ENCODE assay signal across 8 cellular contexts in genomic region chr5:7927466-7928375, GRCh38. TPM values are rescaled to one million over a fixed set of nuclear protein-coding genes. Genes with fewer than 3 reads are reported as not detected.
A peak's percentile ranks its signal among the peaks of the same experiment; 100 is the strongest.
DNase-seq lines count a peak whose midpoint lies in the region; ATAC-seq and TF ChIP-seq lines count a peak whose summit lies in the region.

No MANE protein-coding gene starts in this region.

- no peak for TF ChIP-seq POLR2A in vagina (IDR thresholded peaks at IDR 0.05)

- TF ChIP-seq CTCF in CD8-positive, alpha-beta T cell (IDR thresholded peaks at IDR 0.05): peak; percentile 41
- peak; percentile 7 to 41 (median 28) for TF ChIP-seq CTCF in vagina (IDR thresholded peaks at IDR 0.05)

- H3K27me3 ChIP-seq in CD8-positive, alpha-beta T cell (ENCODE audit: insufficient read depth, low read length): no peaks in the 10 kb centered on the region
- no peaks in the 10 kb centered on the region for H3K27me3 ChIP-seq in naive thymus-derived CD4-positive, alpha-beta T cell (ENCODE audit: control insufficient read depth in 2 of 2, insufficient read depth in 2 of 2, low read length in 2 of 2)
- no peaks in the 10 kb centered on the region for H3K27me3 ChIP-seq in vagina

- intact Hi-C loops in CD8-positive, alpha-beta T cell (cut with DNase I, micrococcal nuclease): no loop called here
- intact Hi-C loops in activated CD4-positive, alpha-beta T cell treated with anti-CD3 and anti-CD28 coated beads for 36 hours (cut with DNase I, micrococcal nuclease): loop anchor here (2.0 to 5.0 kb wide), 4 partner anchors 1280 to 1615 kb away; no protein-coding TSS in a partner anchor
- intact Hi-C loops in naive thymus-derived CD4-positive, alpha-beta T cell (cut with micrococcal nuclease): loop anchor here (1.0 to 5.0 kb wide), 2 partner anchors 1280 to 1282 kb away; no protein-coding TSS in a partner anchor
- intact Hi-C loops in vagina (cut with DNase I): no loop called here

- H3K4me1 Mint-ChIP-seq in CD8-positive, alpha-beta T cell (ENCODE audit: low read depth): peaks cover 2% of the 10 kb centered on the region
- H3K4me1 Mint-ChIP-seq in activated CD4-positive, alpha-beta T cell treated with anti-CD3 and anti-CD28 coated beads for 36 hours: peaks cover 5% of the 10 kb centered on the region
- peaks cover 0 to 4% (median 0%) of the 10 kb centered on the region in 7 donors for H3K4me1 Mint-ChIP-seq in naive thymus-derived CD4-positive, alpha-beta T cell

- POLR2A ChIA-PET in CD8-positive, alpha-beta T cell (lab: Charles Lee): no interaction called here
- POLR2A ChIA-PET in activated CD4-positive, alpha-beta T cell treated with anti-CD3 and anti-CD28 coated beads for 36 hours (lab: Charles Lee): no interaction called here
- POLR2A ChIA-PET in naive thymus-derived CD4-positive, alpha-beta T cell (lab: Charles Lee): no interaction called here

- H3K27ac Mint-ChIP-seq in CD8-positive, alpha-beta T cell: no peak overlapping the region
- H3K27ac Mint-ChIP-seq in activated CD4-positive, alpha-beta T cell treated with anti-CD3 and anti-CD28 coated beads for 36 hours: no peak overlapping the region
- H3K27ac Mint-ChIP-seq in naive thymus-derived CD4-positive, alpha-beta T cell: no peak overlapping the region

- CTCF ChIA-PET in CD8-positive, alpha-beta T cell (lab: Charles Lee): interaction anchor here (0.7 to 3.7 kb wide), 6 partner anchors 10 to 19 kb away, joined by 3 to 18 read pairs (median 3); no protein-coding TSS in a partner anchor
- CTCF ChIA-PET in activated CD4-positive, alpha-beta T cell treated with anti-CD3 and anti-CD28 coated beads for 36 hours (lab: Charles Lee): interaction anchor here (0.7 to 1.9 kb wide), 11 partner anchors 8 to 1617 kb away, joined by 3 to 10 read pairs (median 5); no protein-coding TSS in a partner anchor
- CTCF ChIA-PET in naive thymus-derived CD4-positive, alpha-beta T cell (lab: Charles Lee): no interaction called here

- ATAC-seq in CD8-positive, alpha-beta T cell: no peak
- ATAC-seq in GM19035 (IDR thresholded peaks at IDR 0.05; ENCODE audit: unreplicated experiment) (peak; percentile 90), HG03196 (IDR thresholded peaks at IDR 0.05; ENCODE audit: unreplicated experiment) (peak; percentile 91), esophagus mucosa (peak; percentile 80)
- peak; percentile 78 for ATAC-seq in activated CD4-positive, alpha-beta T cell treated with anti-CD3 and anti-CD28 coated beads for 36 hours
- ATAC-seq in naive thymus-derived CD4-positive, alpha-beta T cell: peak; percentile 58

- peak in 1 of 7 experiments; percentile 6 for DNase-seq in CD8-positive, alpha-beta T cell
- DNase-seq in NCI-H2196 (lab: John Stamatoyannopoulos, UW; ENCODE audit: unreplicated experiment): peak; percentile 66
- peak; percentile 68 for DNase-seq in activated CD4-positive, alpha-beta T cell treated with anti-CD3 and anti-CD28 coated beads for 36 hours
- peak in 6 of 9 donors; percentile 2 to 36 (median 14) for DNase-seq in naive thymus-derived CD4-positive, alpha-beta T cell
- DNase-seq in vagina (ENCODE audit: extremely low spot score in 2 of 2): no peak

- no peaks in the 10 kb centered on the region for H3K9me3 Mint-ChIP-seq in CD8-positive, alpha-beta T cell
- H3K9me3 Mint-ChIP-seq in activated CD4-positive, alpha-beta T cell treated with anti-CD3 and anti-CD28 coated beads for 36 hours (ENCODE audit: low read depth): no peaks in the 10 kb centered on the region
- peaks cover 0 to 1% (median 0%) of the 10 kb centered on the region in 11 donors for H3K9me3 Mint-ChIP-seq in naive thymus-derived CD4-positive, alpha-beta T cell

- H3K36me3 Mint-ChIP-seq in CD8-positive, alpha-beta T cell: no peaks in the 10 kb centered on the region
- H3K36me3 Mint-ChIP-seq in activated CD4-positive, alpha-beta T cell treated with anti-CD3 and anti-CD28 coated beads for 36 hours (ENCODE audit: low read depth): no peaks in the 10 kb centered on the region
- no peaks in the 10 kb centered on the region for H3K36me3 Mint-ChIP-seq in naive thymus-derived CD4-positive, alpha-beta T cell

- H3K4me3 Mint-ChIP-seq in CD8-positive, alpha-beta T cell: no peak overlapping the region
- no peak overlapping the region for H3K4me3 Mint-ChIP-seq in activated CD4-positive, alpha-beta T cell treated with anti-CD3 and anti-CD28 coated beads for 36 hours
- H3K4me3 Mint-ChIP-seq in naive thymus-derived CD4-positive, alpha-beta T cell: no peak overlapping the region

- H3K27ac ChIP-seq in CD8-positive, alpha-beta T cell (ENCODE audit: low read depth, low read length): no peak overlapping the region
- H3K27ac ChIP-seq in naive thymus-derived CD4-positive, alpha-beta T cell (ENCODE audit: low read depth, low read length): no peak overlapping the region
- no peak overlapping the region for H3K27ac ChIP-seq in vagina

- H3K9me3 ChIP-seq in CD8-positive, alpha-beta T cell (ENCODE audit: low read length): no peaks in the 10 kb centered on the region
- H3K9me3 ChIP-seq in naive thymus-derived CD4-positive, alpha-beta T cell (ENCODE audit: control insufficient read depth in 2 of 3, low read length in 3 of 3): no peaks in the 10 kb centered on the region
- no peaks in the 10 kb centered on the region for H3K9me3 ChIP-seq in vagina

- no peaks in the 10 kb centered on the region for H3K36me3 ChIP-seq in CD8-positive, alpha-beta T cell (ENCODE audit: insufficient read depth, low read length)
- H3K36me3 ChIP-seq in naive thymus-derived CD4-positive, alpha-beta T cell (ENCODE audit: control insufficient read depth in 2 of 3, insufficient read depth in 3 of 3, low read length in 3 of 3): no peaks in the 10 kb centered on the region
- no peaks in the 10 kb centered on the region for H3K36me3 ChIP-seq in vagina

- peaks cover 8% of the 10 kb centered on the region for H3K27me3 Mint-ChIP-seq in CD8-positive, alpha-beta T cell (ENCODE audit: low read depth)
- H3K27me3 Mint-ChIP-seq in activated CD4-positive, alpha-beta T cell treated with anti-CD3 and anti-CD28 coated beads for 36 hours: peaks cover 17% of the 10 kb centered on the region
- H3K27me3 Mint-ChIP-seq in naive thymus-derived CD4-positive, alpha-beta T cell: peaks cover 2 to 21% (median 10%) of the 10 kb centered on the region in 5 donors

- no peak overlapping the region for H3K4me3 ChIP-seq in CD8-positive, alpha-beta T cell (ENCODE audit: low read depth, low read length)
- H3K4me3 ChIP-seq in naive thymus-derived CD4-positive, alpha-beta T cell (ENCODE audit: low read length): no peak overlapping the region
- H3K4me3 ChIP-seq in vagina: no peak overlapping the region

- H3K4me1 ChIP-seq in CD8-positive, alpha-beta T cell (ENCODE audit: insufficient read depth, low read length): no peaks in the 10 kb centered on the region
- no peaks in the 10 kb centered on the region for H3K4me1 ChIP-seq in naive thymus-derived CD4-positive, alpha-beta T cell (ENCODE audit: control insufficient read depth in 2 of 2, insufficient read depth in 2 of 2, low read length in 2 of 2)
- H3K4me1 ChIP-seq in vagina: no peaks in the 10 kb centered on the region

RNA-seq across cellular contexts. Expression of gene MTRR, which starts 58.8 kb away (rescaled TPM):
- total RNA-seq in CD8-positive, alpha-beta T cell: 10 to 100 TPM; 67.8 to 76.8 TPM
- total RNA-seq in activated CD4-positive, alpha-beta T cell treated with anti-CD3 and anti-CD28 coated beads for 36 hours: 10 to 100 TPM; 49.3 to 52.9 TPM
- total RNA-seq in esophagus mucosa: 24.6 TPM
- total RNA-seq in naive thymus-derived CD4-positive, alpha-beta T cell: 10 to 100 TPM; 65.7 to 83.2 (median 70.2) TPM
- 10 to 100 TPM; 35.5 to 36.0 TPM for polyA plus RNA-seq in naive thymus-derived CD4-positive, alpha-beta T cell
- total RNA-seq in vagina: 33.1 TPM

RNA-seq across cellular contexts. Expression of gene FASTKD3, which starts 58.9 kb away (rescaled TPM):
- total RNA-seq in CD8-positive, alpha-beta T cell: 1 to 10 TPM; 4.3 to 7.1 TPM
- 1 to 10 TPM; 9.2 to 9.6 TPM for total RNA-seq in activated CD4-positive, alpha-beta T cell treated with anti-CD3 and anti-CD28 coated beads for 36 hours
- total RNA-seq in esophagus mucosa: 5.5 TPM
- total RNA-seq in naive thymus-derived CD4-positive, alpha-beta T cell: 10 to 100 TPM in 2 of 5 experiments, 1 to 10 TPM in 3; 4.2 to 15.3 (median 10.0) TPM
- polyA plus RNA-seq in naive thymus-derived CD4-positive, alpha-beta T cell: 10 to 100 TPM; 10.0 to 11.3 TPM
- total RNA-seq in vagina: 14.7 TPM

Comparison
In these comparisons a context has a peak if more than half of its experiments do, and no peak if none do; other contexts are left out.
1. DNase-seq: peak in NCI-H2196 (single experiment), activated CD4-positive, alpha-beta T cell treated with anti-CD3 and anti-CD28 coated beads for 36 hours (single experiment) and naive thymus-derived CD4-positive, alpha-beta T cell (6 of 9); none in vagina (0 of 2).
2. intact Hi-C loops: an anchor here in activated CD4-positive, alpha-beta T cell treated with anti-CD3 and anti-CD28 coated beads for 36 hours (2.0 to 5.0 kb wide) and naive thymus-derived CD4-positive, alpha-beta T cell (1.0 to 5.0 kb wide); none called in CD8-positive, alpha-beta T cell and vagina.